Comparison of ENCODE assay signal across 2 cellular contexts in the genomic region with DNA sequence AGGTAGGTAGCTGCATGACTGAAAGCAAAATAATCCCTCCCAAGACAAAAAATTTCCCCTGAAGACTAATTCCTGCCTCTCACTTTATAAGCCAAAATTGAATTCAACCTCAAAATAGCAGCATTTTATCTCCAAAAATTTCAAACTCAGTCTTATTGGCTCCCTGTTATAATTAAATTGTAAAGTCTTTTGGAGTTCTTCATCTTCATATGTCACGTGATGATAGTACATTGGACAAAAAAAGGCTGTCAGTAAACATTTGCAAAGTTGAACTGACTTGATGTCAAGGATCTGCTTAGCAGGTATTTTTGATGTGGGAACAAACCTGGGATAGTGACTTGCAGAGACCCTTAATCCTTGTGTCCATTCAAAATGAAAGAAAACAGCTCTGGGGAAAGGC.
TF ChIP-seq lines count a peak whose summit lies in the region.

No MANE protein-coding gene starts in this region.

TF ChIP-seq in GM12878, 131 proteins besides CTCF, POLR2A, EP300 and RAD21:
- TF ChIP-seq RUNX3 (IDR thresholded peaks at IDR 0.05; ENCODE audit: low read length) (no peak), BRCA1 (IDR thresholded peaks at IDR 0.05; ENCODE audit: low read depth, low read length) (no peak), RAD51 (IDR thresholded peaks at IDR 0.05) (peak; percentile 61; the same call in 1 of the 2 replicates), CBX3 (IDR thresholded peaks at IDR 0.05; ENCODE audit: borderline replicate concordance, low read depth) (no peak)

TF ChIP-seq in H1, 55 proteins besides CTCF, POLR2A, EP300 and RAD21:
- no peak for TF ChIP-seq PHF8 (conservative IDR thresholded peaks at IDR 0.05; ENCODE audit: low read depth, low read length)
- no peak for TF ChIP-seq KDM4A (IDR thresholded peaks at IDR 0.05; ENCODE audit: low read depth, low read length, severe bottlenecking)
- TF ChIP-seq CREB1 (IDR thresholded peaks at IDR 0.05) = no peak
- TF ChIP-seq, protein P1, sequence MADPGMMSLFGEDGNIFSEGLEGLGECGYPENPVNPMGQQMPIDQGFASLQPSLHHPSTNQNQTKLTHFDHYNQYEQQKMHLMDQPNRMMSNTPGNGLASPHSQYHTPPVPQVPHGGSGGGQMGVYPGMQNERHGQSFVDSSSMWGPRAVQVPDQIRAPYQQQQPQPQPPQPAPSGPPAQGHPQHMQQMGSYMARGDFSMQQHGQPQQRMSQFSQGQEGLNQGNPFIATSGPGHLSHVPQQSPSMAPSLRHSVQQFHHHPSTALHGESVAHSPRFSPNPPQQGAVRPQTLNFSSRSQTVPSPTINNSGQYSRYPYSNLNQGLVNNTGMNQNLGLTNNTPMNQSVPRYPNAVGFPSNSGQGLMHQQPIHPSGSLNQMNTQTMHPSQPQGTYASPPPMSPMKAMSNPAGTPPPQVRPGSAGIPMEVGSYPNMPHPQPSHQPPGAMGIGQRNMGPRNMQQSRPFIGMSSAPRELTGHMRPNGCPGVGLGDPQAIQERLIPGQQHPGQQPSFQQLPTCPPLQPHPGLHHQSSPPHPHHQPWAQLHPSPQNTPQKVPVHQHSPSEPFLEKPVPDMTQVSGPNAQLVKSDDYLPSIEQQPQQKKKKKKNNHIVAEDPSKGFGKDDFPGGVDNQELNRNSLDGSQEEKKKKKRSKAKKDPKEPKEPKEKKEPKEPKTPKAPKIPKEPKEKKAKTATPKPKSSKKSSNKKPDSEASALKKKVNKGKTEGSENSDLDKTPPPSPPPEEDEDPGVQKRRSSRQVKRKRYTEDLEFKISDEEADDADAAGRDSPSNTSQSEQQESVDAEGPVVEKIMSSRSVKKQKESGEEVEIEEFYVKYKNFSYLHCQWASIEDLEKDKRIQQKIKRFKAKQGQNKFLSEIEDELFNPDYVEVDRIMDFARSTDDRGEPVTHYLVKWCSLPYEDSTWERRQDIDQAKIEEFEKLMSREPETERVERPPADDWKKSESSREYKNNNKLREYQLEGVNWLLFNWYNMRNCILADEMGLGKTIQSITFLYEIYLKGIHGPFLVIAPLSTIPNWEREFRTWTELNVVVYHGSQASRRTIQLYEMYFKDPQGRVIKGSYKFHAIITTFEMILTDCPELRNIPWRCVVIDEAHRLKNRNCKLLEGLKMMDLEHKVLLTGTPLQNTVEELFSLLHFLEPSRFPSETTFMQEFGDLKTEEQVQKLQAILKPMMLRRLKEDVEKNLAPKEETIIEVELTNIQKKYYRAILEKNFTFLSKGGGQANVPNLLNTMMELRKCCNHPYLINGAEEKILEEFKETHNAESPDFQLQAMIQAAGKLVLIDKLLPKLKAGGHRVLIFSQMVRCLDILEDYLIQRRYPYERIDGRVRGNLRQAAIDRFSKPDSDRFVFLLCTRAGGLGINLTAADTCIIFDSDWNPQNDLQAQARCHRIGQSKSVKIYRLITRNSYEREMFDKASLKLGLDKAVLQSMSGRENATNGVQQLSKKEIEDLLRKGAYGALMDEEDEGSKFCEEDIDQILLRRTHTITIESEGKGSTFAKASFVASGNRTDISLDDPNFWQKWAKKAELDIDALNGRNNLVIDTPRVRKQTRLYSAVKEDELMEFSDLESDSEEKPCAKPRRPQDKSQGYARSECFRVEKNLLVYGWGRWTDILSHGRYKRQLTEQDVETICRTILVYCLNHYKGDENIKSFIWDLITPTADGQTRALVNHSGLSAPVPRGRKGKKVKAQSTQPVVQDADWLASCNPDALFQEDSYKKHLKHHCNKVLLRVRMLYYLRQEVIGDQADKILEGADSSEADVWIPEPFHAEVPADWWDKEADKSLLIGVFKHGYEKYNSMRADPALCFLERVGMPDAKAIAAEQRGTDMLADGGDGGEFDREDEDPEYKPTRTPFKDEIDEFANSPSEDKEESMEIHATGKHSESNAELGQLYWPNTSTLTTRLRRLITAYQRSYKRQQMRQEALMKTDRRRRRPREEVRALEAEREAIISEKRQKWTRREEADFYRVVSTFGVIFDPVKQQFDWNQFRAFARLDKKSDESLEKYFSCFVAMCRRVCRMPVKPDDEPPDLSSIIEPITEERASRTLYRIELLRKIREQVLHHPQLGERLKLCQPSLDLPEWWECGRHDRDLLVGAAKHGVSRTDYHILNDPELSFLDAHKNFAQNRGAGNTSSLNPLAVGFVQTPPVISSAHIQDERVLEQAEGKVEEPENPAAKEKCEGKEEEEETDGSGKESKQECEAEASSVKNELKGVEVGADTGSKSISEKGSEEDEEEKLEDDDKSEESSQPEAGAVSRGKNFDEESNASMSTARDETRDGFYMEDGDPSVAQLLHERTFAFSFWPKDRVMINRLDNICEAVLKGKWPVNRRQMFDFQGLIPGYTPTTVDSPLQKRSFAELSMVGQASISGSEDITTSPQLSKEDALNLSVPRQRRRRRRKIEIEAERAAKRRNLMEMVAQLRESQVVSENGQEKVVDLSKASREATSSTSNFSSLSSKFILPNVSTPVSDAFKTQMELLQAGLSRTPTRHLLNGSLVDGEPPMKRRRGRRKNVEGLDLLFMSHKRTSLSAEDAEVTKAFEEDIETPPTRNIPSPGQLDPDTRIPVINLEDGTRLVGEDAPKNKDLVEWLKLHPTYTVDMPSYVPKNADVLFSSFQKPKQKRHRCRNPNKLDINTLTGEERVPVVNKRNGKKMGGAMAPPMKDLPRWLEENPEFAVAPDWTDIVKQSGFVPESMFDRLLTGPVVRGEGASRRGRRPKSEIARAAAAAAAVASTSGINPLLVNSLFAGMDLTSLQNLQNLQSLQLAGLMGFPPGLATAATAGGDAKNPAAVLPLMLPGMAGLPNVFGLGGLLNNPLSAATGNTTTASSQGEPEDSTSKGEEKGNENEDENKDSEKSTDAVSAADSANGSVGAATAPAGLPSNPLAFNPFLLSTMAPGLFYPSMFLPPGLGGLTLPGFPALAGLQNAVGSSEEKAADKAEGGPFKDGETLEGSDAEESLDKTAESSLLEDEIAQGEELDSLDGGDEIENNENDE (IDR thresholded peaks at IDR 0.05; ENCODE audit: insufficient replicate concordance, low read length) = no peak
- TF ChIP-seq SP2 (IDR thresholded peaks at IDR 0.05; ENCODE audit: low read length) = no peak
- no peak for TF ChIP-seq MAFK (IDR thresholded peaks at IDR 0.05; ENCODE audit: low read depth, low read length)
- TF ChIP-seq, protein P2, sequence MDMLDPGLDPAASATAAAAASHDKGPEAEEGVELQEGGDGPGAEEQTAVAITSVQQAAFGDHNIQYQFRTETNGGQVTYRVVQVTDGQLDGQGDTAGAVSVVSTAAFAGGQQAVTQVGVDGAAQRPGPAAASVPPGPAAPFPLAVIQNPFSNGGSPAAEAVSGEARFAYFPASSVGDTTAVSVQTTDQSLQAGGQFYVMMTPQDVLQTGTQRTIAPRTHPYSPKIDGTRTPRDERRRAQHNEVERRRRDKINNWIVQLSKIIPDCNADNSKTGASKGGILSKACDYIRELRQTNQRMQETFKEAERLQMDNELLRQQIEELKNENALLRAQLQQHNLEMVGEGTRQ (IDR thresholded peaks at IDR 0.05; ENCODE audit: low read length) = no peak
- no peak for TF ChIP-seq RXRA (IDR thresholded peaks at IDR 0.05; ENCODE audit: insufficient read depth, low read depth, low read length)
- TF ChIP-seq JUN (IDR thresholded peaks at IDR 0.05; ENCODE audit: low read depth, low read length) = no peak
- TF ChIP-seq SRF (IDR thresholded peaks at IDR 0.05; ENCODE audit: low read depth, low read length) = no peak
- no peak for TF ChIP-seq ASH2L (IDR thresholded peaks at IDR 0.05; ENCODE audit: low read length)
- no peak for TF ChIP-seq ATF2 (IDR thresholded peaks at IDR 0.05; ENCODE audit: low read length)
- no peak for TF ChIP-seq E2F6 (IDR thresholded peaks at IDR 0.05)
- no peak for TF ChIP-seq SP4 (IDR thresholded peaks at IDR 0.05; ENCODE audit: low read length)
- TF ChIP-seq CEBPB (IDR thresholded peaks at IDR 0.05; ENCODE audit: low read depth, low read length) = no peak
- no peak for TF ChIP-seq CBX8 (IDR thresholded peaks at IDR 0.05; ENCODE audit: borderline replicate concordance, low read depth, low read length)
- no peak for TF ChIP-seq CHD2 (IDR thresholded peaks at IDR 0.05; ENCODE audit: low read length)
- TF ChIP-seq RBBP5 (IDR thresholded peaks at IDR 0.05; ENCODE audit: borderline replicate concordance, low read depth, low read length) = no peak
TF ChIP-seq in H1: peak in this region for 0.
